ENCODE assay signal across 19 cellular contexts in genomic region chr1:163013826-163014600, GRCh38. TPM values are rescaled to one million over a fixed set of nuclear protein-coding genes. Genes with fewer than 3 reads are reported as not detected.
DNase-seq lines count a peak whose midpoint lies in the region; ATAC-seq and TF ChIP-seq lines count a peak whose summit lies in the region.
"Had no signal": no experiment of that assay in that cellular context is flagged by ENCODE, and none has a peak within 500 bp of the region (broad histone marks: within the 10 kb centered on the region; RNA-seq: fewer than 3 reads in every experiment).

No MANE protein-coding gene starts in this region.

- H3K27me3 ChIP-seq in osteoblast (ENCODE audit: insufficient read depth, low read length): no peaks in the 10 kb centered on the region
- H3K27me3 ChIP-seq: BE2C, breast epithelium, spleen had no signal

- no peaks in the 10 kb centered on the region for H3K36me3 ChIP-seq in osteoblast (ENCODE audit: insufficient read depth, low read length)
- H3K36me3 ChIP-seq: BE2C, breast epithelium, spleen had no signal

- H3K27ac ChIP-seq in osteoblast (ENCODE audit: low read depth, low read length): no peak overlapping the region
- H3K27ac ChIP-seq: breast epithelium, epithelial cell of prostate, psoas muscle, spleen had no signal

- peak; percentile 78 for DNase-seq in M059J (ENCODE audit: low read depth)
- DNase-seq in NCI-H510A treated with DMSO at 0.1 percent for 48 hours (lab: John Stamatoyannopoulos, UW): peak; percentile 34
- peak; percentile 3 for DNase-seq in osteoblast (ENCODE audit: insufficient read length, low spot score, missing footprints)
- DNase-seq in activated T-helper 2 cell treated with anti-CD3 and anti-CD28 coated beads, Interferon-gamma antibody, Interleukin-2, Interleukin-4, amounts not matched to agents 10 μg/mL and 5 μg/mL and 100 μg/mL, durations not matched to agents 14 hours and 24 hours and 36 hours (ENCODE audit: low spot score): no peak
- DNase-seq in 8988T: no peak
- DNase-seq in NCI-H2227 treated with DMSO at 0.1 percent for 48 hours (lab: John Stamatoyannopoulos, UW): no peak
- DNase-seq: activated CD4-positive, alpha-beta T cell treated with anti-CD3 and anti-CD28 coated beads, Interleukin-2, amount 50 U/mL, for 1 hour; activated T-cell treated with anti-CD3 and anti-CD28 coated beads, Interleukin-2, amount 50 U/mL, for 24 hours; BE2C; foreskin melanocyte; left cardiac atrium; psoas muscle; spleen had no signal

- H3K4me1 ChIP-seq in osteoblast (ENCODE audit: insufficient read depth, low read length): no peaks in the 10 kb centered on the region
- H3K4me1 ChIP-seq: BE2C, breast epithelium, psoas muscle, spleen had no signal

- H3K27me3 Mint-ChIP-seq in activated T-helper 2 cell treated with anti-CD3 and anti-CD28 coated beads, Interferon-gamma antibody, Interleukin-2, Interleukin-4, amounts not matched to agents 10 μg/mL and 5 μg/mL and 100 μg/mL, durations not matched to agents 14 hours and 24 hours and 36 hours (ENCODE audit: low read depth): no peaks in the 10 kb centered on the region
- H3K27me3 Mint-ChIP-seq: activated naive CD8-positive, alpha-beta T cell; activated T-cell treated with anti-CD3 and anti-CD28 coated beads, Interleukin-2, amount 50 U/mL, for 24 hours; dendritic cell treated with granulocyte-macrophage colony-stimulating factor and Interleukin-4, amounts not matched to agents 40 ng/mL and 50 ng/mL, for 4 days had no signal

- no peak for TF ChIP-seq CTCF in osteoblast (IDR thresholded peaks at IDR 0.05; ENCODE audit: extremely low read depth, low read depth, low read length)

- no peaks in the 10 kb centered on the region for H3K36me3 Mint-ChIP-seq in activated T-helper 2 cell treated with anti-CD3 and anti-CD28 coated beads, Interferon-gamma antibody, Interleukin-2, Interleukin-4, amounts not matched to agents 10 μg/mL and 5 μg/mL and 100 μg/mL, durations not matched to agents 14 hours and 24 hours and 36 hours (ENCODE audit: low read depth)
- H3K36me3 Mint-ChIP-seq: activated naive CD8-positive, alpha-beta T cell had no signal

- no peaks in the 10 kb centered on the region for H3K9me3 ChIP-seq in osteoblast (ENCODE audit: low read depth, low read length)
- H3K9me3 ChIP-seq: BE2C, breast epithelium had no signal

- no peaks in the 10 kb centered on the region for H3K4me1 Mint-ChIP-seq in activated T-helper 2 cell treated with anti-CD3 and anti-CD28 coated beads, Interferon-gamma antibody, Interleukin-2, Interleukin-4, amounts not matched to agents 10 μg/mL and 5 μg/mL and 100 μg/mL, durations not matched to agents 14 hours and 24 hours and 36 hours (ENCODE audit: low read depth)

- H3K4me3 Mint-ChIP-seq in activated T-helper 2 cell treated with anti-CD3 and anti-CD28 coated beads, Interferon-gamma antibody, Interleukin-2, Interleukin-4, amounts not matched to agents 10 μg/mL and 5 μg/mL and 100 μg/mL, durations not matched to agents 14 hours and 24 hours and 36 hours (ENCODE audit: low read depth): no peak overlapping the region
- H3K4me3 Mint-ChIP-seq: activated naive CD8-positive, alpha-beta T cell; activated T-cell treated with anti-CD3 and anti-CD28 coated beads, Interleukin-2, amount 50 U/mL, for 24 hours; dendritic cell treated with granulocyte-macrophage colony-stimulating factor and Interleukin-4, amounts not matched to agents 40 ng/mL and 50 ng/mL, for 4 days had no signal

- ATAC-seq in GM18868 (IDR thresholded peaks at IDR 0.05; ENCODE audit: unreplicated experiment): peak; percentile 48
- ATAC-seq: HepG2, left cardiac atrium, psoas muscle had no signal

- H3K4me3 ChIP-seq in osteoblast (ENCODE audit: insufficient read depth, low read length): no peak overlapping the region
- H3K4me3 ChIP-seq: breast epithelium, psoas muscle, spleen had no signal

- intact Hi-C loops in activated T-helper 2 cell treated with anti-CD3 and anti-CD28 coated beads, Interferon-gamma antibody, Interleukin-2, Interleukin-4, amounts not matched to agents 10 μg/mL and 5 μg/mL and 100 μg/mL, durations not matched to agents 14 hours and 24 hours and 36 hours (cut with micrococcal nuclease): no loop called here

- H3K79me2 ChIP-seq in osteoblast (ENCODE audit: insufficient read depth, low read length): no peaks in the 10 kb centered on the region

- no peak overlapping the region for H3K27ac Mint-ChIP-seq in activated T-helper 2 cell treated with anti-CD3 and anti-CD28 coated beads, Interferon-gamma antibody, Interleukin-2, Interleukin-4, amounts not matched to agents 10 μg/mL and 5 μg/mL and 100 μg/mL, durations not matched to agents 14 hours and 24 hours and 36 hours
- H3K27ac Mint-ChIP-seq: activated naive CD8-positive, alpha-beta T cell; activated T-cell treated with anti-CD3 and anti-CD28 coated beads, Interleukin-2, amount 50 U/mL, for 24 hours; dendritic cell treated with granulocyte-macrophage colony-stimulating factor and Interleukin-4, amounts not matched to agents 40 ng/mL and 50 ng/mL, for 4 days had no signal

- H2AFZ ChIP-seq in osteoblast (ENCODE audit: low read length): no peak overlapping the region

- H4K20me1 ChIP-seq in osteoblast (ENCODE audit: insufficient read depth, low read length): no peaks in the 10 kb centered on the region

- H3K9me3 Mint-ChIP-seq in activated T-helper 2 cell treated with anti-CD3 and anti-CD28 coated beads, Interferon-gamma antibody, Interleukin-2, Interleukin-4, amounts not matched to agents 10 μg/mL and 5 μg/mL and 100 μg/mL, durations not matched to agents 14 hours and 24 hours and 36 hours: no peaks in the 10 kb centered on the region

- no peak overlapping the region for H3K4me2 ChIP-seq in osteoblast (ENCODE audit: insufficient read depth, low read length)

RNA-seq across cellular contexts. Expression of gene RGS4, which starts 55.1 kb away (rescaled TPM):
- total RNA-seq in M059J (2014; rRNA removed; shearing (Covaris generic)): 80.4 and 84.8 TPM in 2 replicates
- 130 and 142 TPM in 2 replicates for total RNA-seq in osteoblast
- total RNA-seq in activated T-helper 2 cell treated with anti-CD3 and anti-CD28 coated beads, Interferon-gamma antibody, Interleukin-2, Interleukin-4, amounts not matched to agents 10 μg/mL and 5 μg/mL and 100 μg/mL, durations not matched to agents 14 hours and 24 hours and 36 hours: not detected in 2 replicates
- total RNA-seq: HepG2 had no signal

Comparison
In these comparisons a context has a peak if more than half of its experiments do, and no peak if none do; other contexts are left out.
1. DNase-seq: peak in M059J (single experiment), NCI-H510A treated with DMSO at 0.1 percent for 48 hours (single experiment) and osteoblast (single experiment); none in activated T-helper 2 cell treated with anti-CD3 and anti-CD28 coated beads, Interferon-gamma antibody, Interleukin-2, Interleukin-4, amounts not matched to agents 10 μg/mL and 5 μg/mL and 100 μg/mL, durations not matched to agents 14 hours and 24 hours and 36 hours (single experiment), 8988T (single experiment) and NCI-H2227 treated with DMSO at 0.1 percent for 48 hours (single experiment).
2. RNA of gene RGS4, which starts 55.1 kb away (total RNA-seq): 130 to 142 TPM in osteoblast and 80.4 to 84.8 TPM in M059J; not detected in activated T-helper 2 cell treated with anti-CD3 and anti-CD28 coated beads, Interferon-gamma antibody, Interleukin-2, Interleukin-4, amounts not matched to agents 10 μg/mL and 5 μg/mL and 100 μg/mL, durations not matched to agents 14 hours and 24 hours and 36 hours; every median in the first group is over 10 times any median in the second.